In the genomic region with DNA sequence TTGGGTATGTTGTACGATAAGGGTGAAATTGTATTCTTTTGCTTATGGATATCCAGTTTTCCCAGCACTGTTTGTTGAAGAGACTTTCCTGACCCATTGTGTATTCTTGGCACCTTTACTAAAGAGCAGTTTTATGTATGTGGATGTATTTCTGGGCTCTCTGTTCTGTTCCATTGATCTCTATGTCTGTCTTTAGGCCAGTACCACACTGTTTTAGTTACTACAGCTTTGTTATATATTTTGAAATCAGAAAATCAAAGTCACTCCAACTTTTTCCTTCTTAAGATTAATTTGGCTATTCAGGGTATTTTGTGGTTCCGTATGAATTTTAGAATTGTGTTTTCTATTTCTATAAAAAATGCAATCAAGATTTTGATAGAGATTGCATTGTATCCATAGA, we compare ENCODE assay signal across 8 cellular contexts.
"Had no signal": no experiment of that assay in that cellular context is flagged by ENCODE, and none has a peak within 500 bp of the region (broad histone marks: within the 10 kb centered on the region; RNA-seq: fewer than 3 reads in every experiment).

No MANE protein-coding gene starts in this region.

- DNase-seq: GDM1, GF-D8 had no signal

- H3K4me3 ChIP-seq: GM12878 had no signal

- FAIRE-seq: G401.6, GM12878, GM12891, GM12892, GM18507, GM19239 had no signal

- ATAC-seq: GM12878 had no signal
